In genomic region chr11:74380746-74381439, GRCh38 we compare ENCODE assay signal across 11 cellular contexts. TPM values are rescaled to one million over a fixed set of nuclear protein-coding genes. Genes with fewer than 3 reads are reported as not detected.
DNase-seq lines count a peak whose midpoint lies in the region; ATAC-seq and TF ChIP-seq lines count a peak whose summit lies in the region.
"Had no signal": no experiment of that assay in that cellular context is flagged by ENCODE, and none has a peak within 500 bp of the region (broad histone marks: within the 10 kb centered on the region; RNA-seq: fewer than 3 reads in every experiment).

No MANE protein-coding gene starts in this region.

- peaks cover 18% of the 10 kb centered on the region for H3K4me1 Mint-ChIP-seq in glutamatergic neuron (ENCODE audit: low read depth, unreplicated experiment)

- peak; percentile 90 for DNase-seq in DMS79 (lab: John Stamatoyannopoulos, UW)
- DNase-seq in NCI-H1105 treated with DMSO at 0.1 percent for 48 hours (lab: John Stamatoyannopoulos, UW): peak; percentile 77
- DNase-seq in PC-9: peak; percentile 46 to 67
- DNase-seq in glutamatergic neuron: no peak
- no peak for DNase-seq in activated T-cell treated with anti-CD3 and anti-CD28 coated beads, Interleukin-2, amount 50 U/mL, for 48 hours
- DNase-seq in ureter (ENCODE audit: low spot score): no peak
- no peak for DNase-seq in WERI-Rb-1
- DNase-seq: activated effector memory CD4-positive, alpha-beta T cell treated with Interleukin-2 at 50 U/mL for 16 hours; MG63; Right ventricle myocardium superior had no signal

- H2AFZ ChIP-seq in PC-9: no peak overlapping the region

- H3K27ac Mint-ChIP-seq in glutamatergic neuron (ENCODE audit: unreplicated experiment): peak overlapping the region; percentile 34

- no peaks in the 10 kb centered on the region for H3K9me3 ChIP-seq in PC-9 (ENCODE audit: insufficient read depth, low read depth)
- H3K9me3 ChIP-seq in WERI-Rb-1 (ENCODE audit: severe bottlenecking): no peaks in the 10 kb centered on the region
- H3K9me3 ChIP-seq: MG63 had no signal

- H3K27ac ChIP-seq in PC-9: no peak overlapping the region
- no peak overlapping the region for H3K27ac ChIP-seq in WERI-Rb-1

- no peaks in the 10 kb centered on the region for H3K9me2 ChIP-seq in PC-9 (ENCODE audit: insufficient read depth)

- POLR2A ChIA-PET in PC-9 (lab: Charles Lee; ENCODE audit: unreplicated experiment): interaction anchor here (0.5 to 0.6 kb wide), 2 partner anchors 112 to 312 kb away, joined by 3 to 4 read pairs; no protein-coding TSS in a partner anchor

- CTCF ChIA-PET in PC-9 (lab: Charles Lee): interaction anchor here (1.0 kb wide), 1 partner anchor 8 kb away, joined by 3 read pairs; no protein-coding TSS in a partner anchor

- H3K27me3 ChIP-seq in PC-9 (ENCODE audit: insufficient read depth, low read depth) (no peaks in the 10 kb centered on the region), WERI-Rb-1 (ENCODE audit: insufficient read depth, low read depth, severe bottlenecking) (no peaks in the 10 kb centered on the region)
- H3K27me3 ChIP-seq: MG63 had no signal

- no peaks in the 10 kb centered on the region for H3K27me3 Mint-ChIP-seq in glutamatergic neuron (ENCODE audit: unreplicated experiment)

- no peaks in the 10 kb centered on the region for H4K20me1 ChIP-seq in PC-9 (ENCODE audit: insufficient read depth)

- ATAC-seq in GM19023 (IDR thresholded peaks at IDR 0.05; ENCODE audit: unreplicated experiment): no peak

- no peak overlapping the region for H3K4me3 Mint-ChIP-seq in glutamatergic neuron (ENCODE audit: unreplicated experiment)

- TF ChIP-seq CTCF in PC-9 (conservative IDR thresholded peaks at IDR 0.05) (no peak), glutamatergic neuron (IDR thresholded peaks at IDR 0.05; ENCODE audit: partially characterized antibody, unreplicated experiment) (no peak), WERI-Rb-1 (IDR thresholded peaks at IDR 0.05; ENCODE audit: low read depth, low read length) (no peak)

- no peaks in the 10 kb centered on the region for H3K79me2 ChIP-seq in PC-9 (ENCODE audit: low read depth)

- H3K4me3 ChIP-seq in PC-9 (no peak overlapping the region), WERI-Rb-1 (ENCODE audit: low read depth, low read length) (no peak overlapping the region)
- H3K4me3 ChIP-seq: MG63 had no signal

- H3K36me3 ChIP-seq in PC-9 (ENCODE audit: low read depth) (no peaks in the 10 kb centered on the region), WERI-Rb-1 (no peaks in the 10 kb centered on the region)
- H3K36me3 ChIP-seq: MG63 had no signal

- H3K36me3 Mint-ChIP-seq in glutamatergic neuron (ENCODE audit: unreplicated experiment): no peaks in the 10 kb centered on the region

- H3K4me2 ChIP-seq in PC-9: no peak overlapping the region

- H3F3A ChIP-seq in PC-9 (ENCODE audit: insufficient read depth, low read depth): peaks cover 6% of the 10 kb centered on the region; the same call in 1 of the 2 replicates

- intact Hi-C loops in PC-9 (cut with micrococcal nuclease; ENCODE audit: unreplicated experiment): no loop called here

- no TSS peak for BruUV-seq in PC-9 (replicated peaks; lab: Mats Ljungman, UMichigan)

- peaks cover 9% of the 10 kb centered on the region for H3K4me1 ChIP-seq in PC-9 (replicated peaks; ENCODE audit: insufficient read depth)

- H3K9me3 Mint-ChIP-seq in glutamatergic neuron (ENCODE audit: unreplicated experiment): no peaks in the 10 kb centered on the region

RNA-seq across cellular contexts. Expression of gene PGM2L1, which starts 17.3 kb away (rescaled TPM):
- total RNA-seq in PC-9 (2021) (7.3 and 7.8 TPM in 2 replicates), glutamatergic neuron (ENCODE audit: unreplicated experiment) (97.2 TPM), ureter (6.4 TPM)

Comparison
In these comparisons a context has a peak if more than half of its experiments do, and no peak if none do; other contexts are left out.
1. DNase-seq: peak in DMS79 (single experiment), NCI-H1105 treated with DMSO at 0.1 percent for 48 hours (single experiment) and PC-9 (2 of 2); none in glutamatergic neuron (single experiment), activated T-cell treated with anti-CD3 and anti-CD28 coated beads, Interleukin-2, amount 50 U/mL, for 48 hours (0 of 2), ureter (single experiment) and WERI-Rb-1 (single experiment).
2. RNA of gene PGM2L1, which starts 17.3 kb away (total RNA-seq): 97.2 TPM in glutamatergic neuron (single experiment); 7.3 to 7.8 TPM in PC-9 and 6.4 TPM in ureter (single experiment); every median in the first group is over 10 times any median in the second.